ENCODE assay signal across 8 cellular contexts in the genomic region with DNA sequence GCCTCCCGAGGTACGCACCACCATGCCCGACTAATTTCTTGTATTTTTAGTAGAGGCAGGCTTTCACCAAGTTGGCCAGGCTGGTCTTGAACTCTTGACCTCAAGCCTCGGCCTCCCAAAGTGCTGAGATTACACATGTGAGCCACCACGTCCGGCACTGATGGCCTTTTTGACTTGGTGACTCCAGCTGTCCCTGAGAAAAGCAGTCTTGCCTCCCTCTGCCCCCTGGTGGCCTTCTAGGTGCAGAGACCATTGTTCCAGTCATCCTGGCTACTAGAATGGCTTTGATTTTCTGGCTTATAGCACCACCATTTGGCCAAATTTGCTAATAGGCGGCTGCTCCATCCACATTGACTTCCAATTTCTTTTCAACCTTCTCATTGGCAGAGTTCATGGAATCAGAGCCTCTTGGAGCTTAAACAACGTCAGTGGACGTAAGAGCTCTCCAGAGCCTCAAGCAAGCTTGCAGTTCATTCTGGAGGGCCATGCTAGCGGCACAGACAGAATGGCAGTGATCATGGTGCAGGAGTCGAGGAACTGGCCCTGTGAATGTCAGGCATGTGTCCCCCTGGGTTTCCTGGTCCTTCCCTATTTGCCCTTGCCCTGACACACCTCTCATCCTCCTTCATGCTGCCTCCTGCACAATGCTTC. TPM values are rescaled to one million over a fixed set of nuclear protein-coding genes. Genes with fewer than 3 reads are reported as not detected.
A peak's percentile ranks its signal among the peaks of the same experiment; 100 is the strongest.
DNase-seq lines count a peak whose midpoint lies in the region; ATAC-seq and TF ChIP-seq lines count a peak whose summit lies in the region.

No MANE protein-coding gene starts in this region.

- in situ Hi-C loops in GM13977 (cut with MboI; ENCODE audit: low pct_unique_long_range_greater_than_20kb, low sequenced_read_pairs, unreplicated experiment), result loop anchor here (25.0 kb wide), 2 partner anchors 394 to 594 kb away; partner anchors contain the start of gene KRT84

- DNase-seq in GM13977 (ENCODE audit: low spot score) (peak; percentile 85), NCI-H524 treated with DMSO at 0.1 percent for 48 hours (lab: John Stamatoyannopoulos, UW) (peak; percentile 76), cerebellum (ENCODE audit: low spot score) (peak; percentile 86), left kidney (ENCODE audit: low read depth, low spot score) (peak; percentile 97)
- DNase-seq in activated CD4-positive, alpha-beta T cell treated with anti-CD3 and anti-CD28 coated beads for 24 hours (ENCODE audit: low read depth in 2 of 2), result peak; percentile 64 to 75
- peak; percentile 75 for DNase-seq in stimulated activated CD4-positive, alpha-beta T cell treated with anti-CD3 and anti-CD28 coated beads, Interleukin-4, amount 100 ng/mL, for 1 hour

- ATAC-seq in HG03442 (IDR thresholded peaks at IDR 0.05; ENCODE audit: unreplicated experiment) (peak; percentile 50), HG02623 (IDR thresholded peaks at IDR 0.05; ENCODE audit: unreplicated experiment) (no peak)

- peak; percentile 99 for TF ChIP-seq CTCF in GM13977 (IDR thresholded peaks at IDR 0.05; ENCODE audit: extremely low read depth, insufficient read depth, missing control alignments)

RNA-seq across cellular contexts. Expression of gene EIF4B, which starts 25.4 kb away (rescaled TPM):
- total RNA-seq in cerebellum, result 410 TPM

RNA-seq across cellular contexts. Expression of gene KRT18, which starts 32.0 kb away (rescaled TPM):
- total RNA-seq in cerebellum, result 2.9 TPM
